Comparison of ENCODE assay signal across 10 cellular contexts in the genomic region with DNA sequence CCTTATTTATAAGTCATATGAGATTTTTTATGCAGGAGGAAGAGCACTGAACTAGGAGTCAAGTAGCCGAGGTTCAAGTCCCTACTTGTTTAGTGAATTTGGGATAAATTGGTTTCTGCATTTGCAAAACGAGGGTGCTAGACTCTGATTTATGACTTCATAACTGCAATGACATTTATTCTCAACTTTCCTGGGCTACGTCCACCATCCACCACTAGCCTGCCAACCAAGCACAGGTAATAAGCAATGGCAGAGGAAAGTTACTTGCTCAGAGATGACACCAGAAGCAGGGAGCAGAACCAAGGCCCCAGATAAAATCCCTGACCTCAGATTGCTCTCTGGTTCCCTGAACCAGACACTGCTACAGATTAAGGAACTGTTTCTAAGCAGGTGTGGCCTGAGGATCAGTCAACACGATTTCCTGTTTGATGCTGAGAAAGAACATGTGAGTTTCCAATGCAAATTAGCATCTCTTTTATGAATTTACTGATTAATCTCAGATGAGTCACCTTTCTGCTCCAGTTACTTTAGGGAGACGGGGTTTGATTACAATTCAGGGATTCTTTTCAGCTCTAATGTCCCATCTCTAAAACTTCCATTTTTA. TPM values are rescaled to one million over a fixed set of nuclear protein-coding genes. Genes with fewer than 3 reads are reported as not detected.
DNase-seq lines count a peak whose midpoint lies in the region; ATAC-seq and TF ChIP-seq lines count a peak whose summit lies in the region.
"Had no signal": no experiment of that assay in that cellular context is flagged by ENCODE, and none has a peak within 500 bp of the region (broad histone marks: within the 10 kb centered on the region; RNA-seq: fewer than 3 reads in every experiment).

No MANE protein-coding gene starts in this region.

- no peaks in the 10 kb centered on the region for H4K20me1 ChIP-seq in OCI-LY7 (ENCODE audit: insufficient read depth, low read length)

- no peak for TF ChIP-seq POLR2A in adrenal gland (IDR thresholded peaks at IDR 0.05)

- no peaks in the 10 kb centered on the region for H3K79me2 ChIP-seq in OCI-LY7 (ENCODE audit: insufficient read depth, low read depth, low read length)

- H3K27ac ChIP-seq in OCI-LY7 (ENCODE audit: low read depth, low read length, poor library complexity, severe bottlenecking) (peak overlapping the region; percentile 92), adrenal gland (peak overlapping the region in 1 of 5 donors; percentile 37)

- POLR2A ChIA-PET in OCI-LY7 (lab: Charles Lee): interaction anchor here (1.2 to 1.7 kb wide), 4 partner anchors 11 to 106 kb away, joined by 3 to 4 read pairs (median 4); no protein-coding TSS in a partner anchor

- peak; percentile 62 for ATAC-seq in HG02840 (IDR thresholded peaks at IDR 0.05; ENCODE audit: low FRiP score, unreplicated experiment)

- H3K4me3 ChIP-seq in OCI-LY7 (ENCODE audit: low read depth, low read length, poor library complexity, severe bottlenecking) (peak overlapping the region; percentile 54), adrenal gland (no peak overlapping the region)
- H3K4me3 ChIP-seq: skin epidermis had no signal

- no peaks in the 10 kb centered on the region for H3K9me2 ChIP-seq in OCI-LY7 (ENCODE audit: insufficient read depth, low read length)

- no peak for TF ChIP-seq CTCF in OCI-LY7 (conservative IDR thresholded peaks at IDR 0.05; ENCODE audit: low read length)
- no peak for TF ChIP-seq CTCF in adrenal gland (IDR thresholded peaks at IDR 0.05)

- DNase-seq in NCI-H748 (lab: John Stamatoyannopoulos, UW; ENCODE audit: unreplicated experiment) (peak; percentile 7), NCI-H748 treated with DMSO at 0.1 percent for 48 hours (lab: John Stamatoyannopoulos, UW) (no peak), OCI-LY7 (ENCODE audit: low spot score) (peak; percentile 89), renal cortical epithelial cell (ENCODE audit: low read depth) (peak; percentile 81), amniotic stem cell (lab: John Stamatoyannopoulos, UW) (no peak), adrenal gland (no peak)
- no peak for DNase-seq in activated CD8-positive, alpha-beta memory T cell treated with anti-CD3 and anti-CD28 coated beads, Interleukin-2, amount 50 U/mL, for 4 hours
- DNase-seq: ACHN had no signal

- H3K4me1 ChIP-seq in OCI-LY7 (ENCODE audit: insufficient read depth, low read length, poor library complexity, severe bottlenecking) (peaks cover 74% of the 10 kb centered on the region), adrenal gland (replicated peaks in 1 of 2) (peaks cover 19 to 41% of the 10 kb centered on the region in 2 donors)

- H3K36me3 ChIP-seq in OCI-LY7 (ENCODE audit: insufficient read depth, low read length) (no peaks in the 10 kb centered on the region), adrenal gland (replicated peaks in 1 of 2) (peaks cover 0 to 7% of the 10 kb centered on the region in 2 donors)

- intact Hi-C loops in OCI-LY7 (cut with micrococcal nuclease; ENCODE audit: unreplicated experiment) (loop anchor here (1.0 kb wide), 1 partner anchor 53 kb away; a partner anchor contains a TSS), adrenal gland (cut with DNase I) (no loop called here)

- H3K9me3 ChIP-seq in OCI-LY7 (ENCODE audit: low read length) (no peaks in the 10 kb centered on the region), adrenal gland (replicated peaks in 1 of 3) (no peaks in the 10 kb centered on the region)

- H3K27me3 ChIP-seq in adrenal gland: no peaks in the 10 kb centered on the region

- H3K4me2 ChIP-seq in OCI-LY7 (ENCODE audit: low read length): peak overlapping the region; percentile 81

- 53 to 57% (median 56%) methylated on average over 5 of the region's 5 CpGs for WGBS in adrenal gland, 4 donors

- H2AFZ ChIP-seq in OCI-LY7 (ENCODE audit: low read length): peak overlapping the region; percentile 32; the same call in 1 of the 2 replicates

- BruUV-seq in OCI-LY7 (replicated peaks; lab: Mats Ljungman, UMichigan): no TSS peak

- CTCF ChIA-PET in OCI-LY7 (lab: Charles Lee; ENCODE audit: unreplicated experiment): no interaction called here

RNA-seq across cellular contexts. Expression of a gene that starts 52.7 kb away (rescaled TPM):
- 0.92 and 1.4 TPM in 2 replicates for total RNA-seq in OCI-LY7 (2014; rRNA removed; shearing (Covaris generic))
- total RNA-seq in OCI-LY7 (2022) (1.7 and 2.4 TPM in 2 replicates), renal cortical epithelial cell (5.9 and 9.9 TPM in 2 replicates), adrenal gland (100 to 1,000 TPM in 5 of 8 donors, 10 to 100 TPM in 3; 61.0 to 156 (median 102) TPM)
- 10 to 100 TPM; 11.7 to 98.6 (median 13.0) TPM for polyA plus RNA-seq in adrenal gland

Comparison
In these comparisons a context has a peak if more than half of its experiments do, and no peak if none do; other contexts are left out.
1. DNase-seq: peak in NCI-H748 (single experiment), OCI-LY7 (single experiment) and renal cortical epithelial cell (single experiment); none in NCI-H748 treated with DMSO at 0.1 percent for 48 hours (single experiment), amniotic stem cell (single experiment), adrenal gland (0 of 7) and activated CD8-positive, alpha-beta memory T cell treated with anti-CD3 and anti-CD28 coated beads, Interleukin-2, amount 50 U/mL, for 4 hours (single experiment).